18 cellular contexts compared by ENCODE assay signal in the genomic region with DNA sequence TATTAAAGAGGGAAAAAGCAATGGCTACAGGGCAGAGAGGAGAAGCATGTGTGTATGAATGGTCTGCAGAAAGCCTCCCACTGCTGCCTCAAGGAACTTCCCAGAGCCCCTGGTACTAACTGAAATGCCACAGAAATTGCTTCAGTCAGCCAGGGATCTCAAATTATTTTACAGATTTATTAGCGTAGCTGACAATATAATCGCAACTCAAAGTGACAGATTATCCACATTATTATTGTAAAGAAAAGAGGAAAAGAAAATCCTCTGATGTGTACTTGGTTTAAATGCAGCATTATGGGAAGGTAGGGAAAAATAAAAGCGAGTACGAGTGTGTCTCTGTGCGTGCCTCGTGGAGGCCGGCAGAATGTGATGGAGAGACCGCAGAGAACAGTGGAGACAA.
DNase-seq lines count a peak whose midpoint lies in the region; ATAC-seq and TF ChIP-seq lines count a peak whose summit lies in the region.
"Had no signal": no experiment of that assay in that cellular context is flagged by ENCODE, and none has a peak within 500 bp of the region (broad histone marks: within the 10 kb centered on the region; RNA-seq: fewer than 3 reads in every experiment).

No MANE protein-coding gene starts in this region.

- DNase-seq in caudate nucleus (lab: John Stamatoyannopoulos, UW) (no peak), ascending aorta (ENCODE audit: low spot score in 2 of 2) (no peak), gastrocnemius medialis (no peak), right cardiac atrium (no peak)
- DNase-seq in activated T-cell treated with anti-CD3 and anti-CD28 coated beads, Interleukin-2, amount 50 U/mL, for 1 hour, result no peak
- DNase-seq: activated CD4-positive, alpha-beta T cell treated with anti-CD3 and anti-CD28 coated beads, Interleukin-2, amount 50 U/mL, for 1 hour; activated T-cell treated with anti-CD3 and anti-CD28 coated beads for 4 hours; DMS79 treated with DMSO at 0.1 percent for 48 hours; effector CD4-positive, alpha-beta T cell; esophagus squamous epithelium; natural killer cell; NCI-H1105; NCI-H2081; retina had no signal

- intact Hi-C loops in ascending aorta (cut with DNase I) (no loop called here), gastrocnemius medialis (cut with DNase I; ENCODE audit: low total_unique reads) (no loop called here), right cardiac atrium (cut with DNase I) (no loop called here)

- TF ChIP-seq CTCF in nephron (IDR thresholded peaks at IDR 0.05; ENCODE audit: unreplicated experiment in 3 of 3), result no peak
- no peak for TF ChIP-seq CTCF in ascending aorta (IDR thresholded peaks at IDR 0.05)
- no peak for TF ChIP-seq CTCF in gastrocnemius medialis (IDR thresholded peaks at IDR 0.05 in 4 of 5, conservative IDR thresholded peaks at IDR 0.05 in 1 of 5)

- H3K4me1 ChIP-seq in HUES6 (ENCODE audit: control insufficient read depth, insufficient read depth, low read length), result peaks cover 8% of the 10 kb centered on the region; the same call in 1 of the 2 replicates
- H3K4me1 ChIP-seq in stomach smooth muscle (ENCODE audit: control insufficient read depth, insufficient read depth, low read length), result peaks cover 10% of the 10 kb centered on the region
- no peaks in the 10 kb centered on the region for H3K4me1 ChIP-seq in ascending aorta
- H3K4me1 ChIP-seq in gastrocnemius medialis, result no peaks in the 10 kb centered on the region
- no peaks in the 10 kb centered on the region for H3K4me1 ChIP-seq in right cardiac atrium (ENCODE audit: control insufficient read depth, insufficient read depth, low read length)
- H3K4me1 ChIP-seq: esophagus squamous epithelium had no signal

- no peaks in the 10 kb centered on the region for H3K9me3 ChIP-seq in HUES6 (ENCODE audit: control insufficient read depth, insufficient read depth, low read depth, low read length)
- H3K9me3 ChIP-seq in stomach smooth muscle (ENCODE audit: control insufficient read depth in 2 of 2, low read length in 2 of 2), result no peaks in the 10 kb centered on the region
- peaks cover 0 to 10% of the 10 kb centered on the region in 2 donors for H3K9me3 ChIP-seq in ascending aorta
- H3K9me3 ChIP-seq in gastrocnemius medialis, result no peaks in the 10 kb centered on the region
- no peaks in the 10 kb centered on the region for H3K9me3 ChIP-seq in right cardiac atrium (ENCODE audit: control insufficient read depth, low read length)

- TF ChIP-seq POLR2A in gastrocnemius medialis (IDR thresholded peaks at IDR 0.05), result no peak

- ATAC-seq in gastrocnemius medialis (no peak), right cardiac atrium (no peak)
- ATAC-seq: natural killer cell had no signal

- peak overlapping the region in 2 of 3 experiments; percentile 28 for H3K27ac Mint-ChIP-seq in nephron
- H3K27ac Mint-ChIP-seq: natural killer cell had no signal

- no peak overlapping the region for H3K4me3 Mint-ChIP-seq in nephron
- H3K4me3 Mint-ChIP-seq: natural killer cell had no signal

- 0 out of 2 replicates have a peak overlapping the region, but pooled peaks have one; percentile 10 for H3K27ac ChIP-seq in HUES6 (ENCODE audit: low read depth, low read length)
- peak overlapping the region; percentile 24 for H3K27ac ChIP-seq in caudate nucleus (ENCODE audit: low read depth, low read length)
- H3K27ac ChIP-seq in stomach smooth muscle (ENCODE audit: low read length), result peak overlapping the region; percentile 37
- H3K27ac ChIP-seq in ascending aorta, result no peak overlapping the region
- no peak overlapping the region for H3K27ac ChIP-seq in gastrocnemius medialis
- H3K27ac ChIP-seq in right cardiac atrium (ENCODE audit: low read length), result no peak overlapping the region
- H3K27ac ChIP-seq: thoracic aorta had no signal

- H3K27me3 ChIP-seq in HUES6 (ENCODE audit: control insufficient read depth, insufficient read depth, low read length) (no peaks in the 10 kb centered on the region), stomach smooth muscle (ENCODE audit: control insufficient read depth in 1 of 2, insufficient read depth in 2 of 2, low read length in 2 of 2) (no peaks in the 10 kb centered on the region), ascending aorta (no peaks in the 10 kb centered on the region), gastrocnemius medialis (no peaks in the 10 kb centered on the region), right cardiac atrium (ENCODE audit: control insufficient read depth, insufficient read depth) (no peaks in the 10 kb centered on the region)
- H3K27me3 ChIP-seq: esophagus squamous epithelium had no signal

- no peak overlapping the region for H3K9ac ChIP-seq in HUES6 (ENCODE audit: low read length)
- peak overlapping the region; percentile 28 to 51 for H3K9ac ChIP-seq in stomach smooth muscle (ENCODE audit: low read length in 2 of 2)

- peaks cover 58% of the 10 kb centered on the region for H3K36me3 Mint-ChIP-seq in nephron (ENCODE audit: low read depth)

- in situ Hi-C loops in gastrocnemius medialis (cut with MboI; ENCODE audit: low sequenced_read_pairs in 4 of 4), result loop anchor here in 2 of 4 donors (25.0 kb wide), 1 partner anchor 581 kb away; no protein-coding TSS in a partner anchor

- H3K4me1 Mint-ChIP-seq in nephron, result peaks cover 11% of the 10 kb centered on the region
- H3K4me1 Mint-ChIP-seq: natural killer cell had no signal

- H3K36me3 ChIP-seq in HUES6 (ENCODE audit: control insufficient read depth, insufficient read depth, low read length) (0 out of 2 replicates have a peak, but pooled peaks cover 5% of the 10 kb centered on the region), stomach smooth muscle (ENCODE audit: control insufficient read depth in 2 of 2, insufficient read depth in 2 of 2, low read length in 2 of 2) (peaks cover 0 to 8% of the 10 kb centered on the region in 2 donors), ascending aorta (peaks cover 0 to 14% of the 10 kb centered on the region in 2 donors), gastrocnemius medialis (peaks cover 0 to 5% of the 10 kb centered on the region in 2 donors)

- H3K4me3 ChIP-seq in HUES6 (ENCODE audit: low read depth, low read length) (no peak overlapping the region), stomach smooth muscle (ENCODE audit: low read length in 2 of 2) (no peak overlapping the region), ascending aorta (no peak overlapping the region), gastrocnemius medialis (no peak overlapping the region), right cardiac atrium (ENCODE audit: low read length) (no peak overlapping the region)
- H3K4me3 ChIP-seq: esophagus squamous epithelium, thoracic aorta had no signal

- H3K9me3 Mint-ChIP-seq in nephron, result peaks cover 14% of the 10 kb centered on the region

- no peaks in the 10 kb centered on the region for H3K27me3 Mint-ChIP-seq in nephron (ENCODE audit: low read depth)

- 96% methylated on average over 8 of the region's 8 CpGs for WGBS in right cardiac atrium

Comparison
In these comparisons a context has a peak if more than half of its experiments do, and no peak if none do; other contexts are left out.
1. H3K27ac ChIP-seq: peak in HUES6 (single experiment), caudate nucleus (single experiment) and stomach smooth muscle (single experiment); none in ascending aorta (0 of 2), gastrocnemius medialis (0 of 4) and right cardiac atrium (single experiment).